Comparison of ENCODE assay signal across 12 cellular contexts in the genomic region with DNA sequence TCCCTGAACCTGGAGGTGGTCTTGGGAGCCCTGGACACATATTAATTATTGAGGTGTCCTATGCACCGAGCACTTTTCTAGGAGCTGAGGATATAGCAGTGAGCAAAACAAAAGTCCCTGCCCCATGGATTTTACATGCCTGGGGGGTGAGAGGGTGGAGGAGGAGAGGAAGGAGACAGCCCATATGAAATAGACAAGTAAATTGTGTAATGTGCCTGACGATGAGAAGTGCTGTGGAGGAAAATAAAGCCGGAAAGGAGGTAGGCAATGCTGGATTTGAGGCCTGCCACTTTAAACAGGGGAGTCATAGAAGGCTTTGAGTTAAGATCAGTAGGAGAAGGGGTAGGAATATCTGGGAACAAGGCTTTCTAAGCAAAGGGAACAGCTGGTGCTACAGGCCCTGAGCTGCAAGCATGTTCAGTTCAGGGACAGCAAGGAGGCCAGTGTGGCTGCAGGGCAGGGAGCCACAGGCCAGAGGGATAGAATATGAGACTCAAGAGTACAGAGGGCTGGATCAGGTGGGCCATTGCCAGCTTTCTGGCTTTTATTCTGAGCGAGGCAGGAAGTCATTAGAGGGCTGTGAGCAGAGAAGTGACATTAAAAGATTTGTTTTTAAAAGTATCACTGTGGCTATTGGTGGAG. TPM values are rescaled to one million over a fixed set of nuclear protein-coding genes. Genes with fewer than 3 reads are reported as not detected.
DNase-seq lines count a peak whose midpoint lies in the region; ATAC-seq and TF ChIP-seq lines count a peak whose summit lies in the region.
"Had no signal": no experiment of that assay in that cellular context is flagged by ENCODE, and none has a peak within 500 bp of the region (broad histone marks: within the 10 kb centered on the region; RNA-seq: fewer than 3 reads in every experiment).

No MANE protein-coding gene starts in this region.

- H3K4me1 ChIP-seq in testis: peaks cover 27% of the 10 kb centered on the region

- TF ChIP-seq CTCF in WERI-Rb-1 (IDR thresholded peaks at IDR 0.05; ENCODE audit: low read depth, low read length) (no peak), mesothelial cell of epicardium (IDR thresholded peaks at IDR 0.05; ENCODE audit: unreplicated experiment) (no peak), testis (IDR thresholded peaks at IDR 0.05) (no peak), Calu3 (IDR thresholded peaks at IDR 0.05; ENCODE audit: unreplicated experiment) (no peak), GM13977 (IDR thresholded peaks at IDR 0.05; ENCODE audit: extremely low read depth, insufficient read depth, missing control alignments) (no peak)

- DNase-seq in NCI-H2029 (lab: John Stamatoyannopoulos, UW) (peak; percentile 62), WERI-Rb-1 (peak; percentile 39), mesothelial cell of epicardium (ENCODE audit: low spot score in 2 of 2, unreplicated experiment in 2 of 2) (no peak), testis (peak; percentile 65), Calu3 (no peak), GM13977 (ENCODE audit: low spot score) (no peak)
- DNase-seq: amniotic stem cell; Karpas-422; stimulated activated CD4-positive, alpha-beta T cell treated with anti-CD3 and anti-CD28 coated beads, Interleukin-15, amount 100 ng/mL, for 24 hours had no signal

- H3K27me3 ChIP-seq in WERI-Rb-1 (ENCODE audit: insufficient read depth, low read depth, severe bottlenecking) (no peaks in the 10 kb centered on the region), testis (no peaks in the 10 kb centered on the region)
- H3K27me3 ChIP-seq: ovary had no signal

- WGBS in testis, 2 donors: 34 to 45% methylated on average over 4 of the region's 4 CpGs

- H3K27ac ChIP-seq in WERI-Rb-1 (no peak overlapping the region; the same call in 1 of the 2 replicates), testis (peak overlapping the region; percentile 55 to 60)
- H3K27ac ChIP-seq: ovary, VCaP had no signal

- H3K4me3 ChIP-seq in WERI-Rb-1 (ENCODE audit: low read depth, low read length) (no peak overlapping the region), testis (no peak overlapping the region)
- H3K4me3 ChIP-seq: ovary had no signal

- H3K36me3 ChIP-seq in WERI-Rb-1 (no peaks in the 10 kb centered on the region), testis (ENCODE audit: low read depth, missing control alignments) (no peaks in the 10 kb centered on the region)
- H3K36me3 ChIP-seq: ovary had no signal

- peaks cover 23% of the 10 kb centered on the region for H3K27me3 Mint-ChIP-seq in mesothelial cell of epicardium (ENCODE audit: low read depth)
- no peaks in the 10 kb centered on the region for H3K27me3 Mint-ChIP-seq in Calu3 (ENCODE audit: unreplicated experiment)

- CTCF ChIA-PET in Calu3 (lab: Charles Lee): no interaction called here

- H3K9me3 ChIP-seq in WERI-Rb-1 (ENCODE audit: severe bottlenecking) (no peaks in the 10 kb centered on the region), testis (no peaks in the 10 kb centered on the region)
- H3K9me3 ChIP-seq: ovary had no signal

- TF ChIP-seq POLR2A in testis (IDR thresholded peaks at IDR 0.05): no peak

- intact Hi-C loops in testis (cut with DNase I; ENCODE audit: low total_unique reads): no loop called here
- intact Hi-C loops in Calu3 (cut with micrococcal nuclease; ENCODE audit: unreplicated experiment): no loop called here

- no peaks in the 10 kb centered on the region for H3K9me3 Mint-ChIP-seq in mesothelial cell of epicardium
- no peaks in the 10 kb centered on the region for H3K9me3 Mint-ChIP-seq in Calu3 (ENCODE audit: low read depth, unreplicated experiment)

- no peaks in the 10 kb centered on the region for H3K36me3 Mint-ChIP-seq in mesothelial cell of epicardium
- no peaks in the 10 kb centered on the region for H3K36me3 Mint-ChIP-seq in Calu3 (ENCODE audit: insufficient read depth, unreplicated experiment)

- H3K4me1 Mint-ChIP-seq in mesothelial cell of epicardium (peaks cover 23% of the 10 kb centered on the region), Calu3 (ENCODE audit: low read depth, unreplicated experiment) (no peaks in the 10 kb centered on the region)

- H3K4me3 Mint-ChIP-seq in mesothelial cell of epicardium: no peak overlapping the region
- H3K4me3 Mint-ChIP-seq in Calu3 (ENCODE audit: low read depth, unreplicated experiment): no peak overlapping the region

- in situ Hi-C loops in GM13977 (cut with MboI; ENCODE audit: low pct_unique_long_range_greater_than_20kb, low sequenced_read_pairs, unreplicated experiment): no loop called here

- BruUV-seq in Calu3 (replicated peaks; lab: Mats Ljungman, UMichigan): no TSS peak

- H3K27ac Mint-ChIP-seq in mesothelial cell of epicardium (peak overlapping the region; percentile 10), Calu3 (ENCODE audit: unreplicated experiment) (no peak overlapping the region)

- no peak for ATAC-seq in HG02870 (IDR thresholded peaks at IDR 0.05; ENCODE audit: unreplicated experiment)

RNA-seq across cellular contexts. Expression of gene MYLIP, which starts 19.1 kb away (rescaled TPM):
- total RNA-seq in mesothelial cell of epicardium (23.9 to 25.7 TPM (median 24.9 TPM) in 3 replicates), testis (10 to 100 TPM; 39.1 to 48.1 TPM), Calu3 (2022) (8.1 and 10.1 TPM in 2 replicates)
- polyA plus RNA-seq in testis (ENCODE audit: insufficient read depth, low read depth, low replicate concordance): 45.0 TPM

Comparison
In these comparisons a context has a peak if more than half of its experiments do, and no peak if none do; other contexts are left out.
1. DNase-seq: peak in NCI-H2029 (single experiment), WERI-Rb-1 (single experiment) and testis (single experiment); none in mesothelial cell of epicardium (0 of 2), Calu3 (single experiment) and GM13977 (single experiment).